Comparison of ENCODE assay signal across 19 cellular contexts in genomic region chr6:76250666-76251065, GRCh38.
"Had no signal": no experiment of that assay in that cellular context is flagged by ENCODE, and none has a peak within 500 bp of the region (broad histone marks: within the 10 kb centered on the region; RNA-seq: fewer than 3 reads in every experiment).

No MANE protein-coding gene starts in this region.

- ATAC-seq: body of pancreas, left lobe of liver, pancreas had no signal

- DNase-seq: activated CD4-positive, alpha-beta T cell treated with anti-CD3 and anti-CD28 coated beads, Interleukin-2, amount 10 ng/mL, durations not matched to agents 7 days and 5 days; activated CD4-positive, CD25-positive, alpha-beta regulatory T cell; activated CD8-positive, alpha-beta memory T cell treated with anti-CD3 and anti-CD28 coated beads for 24 hours; activated gamma-delta T cell treated with Interleukin-2 at 50 U/mL for 16 hours; activated naive CD8-positive, alpha-beta T cell treated with anti-CD3 and anti-CD28 coated beads for 36 hours; amygdala; body of pancreas; effector CD8-positive, alpha-beta T cell; esophagus squamous epithelium; foreskin fibroblast; hippocampal formation; mammary epithelial cell; pancreas; stimulated activated CD4-positive, alpha-beta T cell treated with anti-CD3 and anti-CD28 coated beads, Interleukin-12 subunit alpha, Interleukin-12 subunit beta, amount 100 ng/mL, for 4 hours; stimulated activated CD4-positive, alpha-beta T cell treated with anti-CD3 and anti-CD28 coated beads, Interleukin-2, amount 100 ng/mL, for 24 hours; stomach; testis; upper lobe of left lung had no signal

- H3K4me3 ChIP-seq: body of pancreas, esophagus squamous epithelium, pancreas, stomach, testis, upper lobe of left lung had no signal

- H3K27me3 ChIP-seq: body of pancreas, esophagus squamous epithelium, pancreas, stomach, testis, upper lobe of left lung had no signal

- H3K27ac ChIP-seq: body of pancreas, esophagus squamous epithelium, pancreas, stomach, testis, upper lobe of left lung had no signal

- H3K36me3 ChIP-seq: esophagus squamous epithelium, pancreas, stomach, upper lobe of left lung had no signal
